ENCODE assay signal across 18 cellular contexts in genomic region chr6:80020381-80021120, GRCh38. TPM values are rescaled to one million over a fixed set of nuclear protein-coding genes. Genes with fewer than 3 reads are reported as not detected.
DNase-seq lines count a peak whose midpoint lies in the region; ATAC-seq, FAIRE-seq and TF ChIP-seq lines count a peak whose summit lies in the region.
"Had no signal": no experiment of that assay in that cellular context is flagged by ENCODE, and none has a peak within 500 bp of the region (broad histone marks: within the 10 kb centered on the region; RNA-seq: fewer than 3 reads in every experiment).

No MANE protein-coding gene starts in this region.

- no peaks in the 10 kb centered on the region for H3K9me3 Mint-ChIP-seq in GM23338
- no peaks in the 10 kb centered on the region for H3K9me3 Mint-ChIP-seq in activated CD4-positive, alpha-beta T cell treated with anti-CD3 and anti-CD28 coated beads, Interleukin-2, amount 10 ng/mL, durations not matched to agents 7 days and 5 days
- H3K9me3 Mint-ChIP-seq: CD4-positive, alpha-beta T cell had no signal

- no peaks in the 10 kb centered on the region for H3F3A ChIP-seq in GM23338 (replicated peaks; ENCODE audit: low read depth)

- in situ Hi-C loops in K562 (cut with MboI) (no loop called here), HepG2 (cut with HindIII; ENCODE audit: extremely low pct_ligation_motif_present, low pct_unique_long_range_greater_than_20kb) (no loop called here)

- 94% methylated on average over 6 of the region's 7 CpGs for WGBS in K562 (ENCODE audit: insufficient coverage, low coverage, missing lambda C conversion rate)
- 68% methylated on average over 7 of the region's 7 CpGs for WGBS in HepG2 (ENCODE audit: low lambda C conversion rate)

- H3K9me1 ChIP-seq in K562 (ENCODE audit: control insufficient read depth, insufficient read depth, low read length), result no peaks in the 10 kb centered on the region

- H3K27ac ChIP-seq in GM23338 (ENCODE audit: low read depth) (no peak overlapping the region), K562 (ENCODE audit: extremely low read depth, low read depth, low read length) (no peak overlapping the region), HepG2 (ENCODE audit: extremely low read length, insufficient read depth, low read length) (peak overlapping the region; percentile 50)

- H3K9ac ChIP-seq in K562 (ENCODE audit: insufficient read depth in 1 of 2, low read depth in 2 of 2, low read length in 2 of 2) (no peak overlapping the region), HepG2 (ENCODE audit: insufficient read depth, low read depth, low read length) (no peak overlapping the region)

- H3K36me3 ChIP-seq in GM23338 (ENCODE audit: insufficient read depth) (peaks cover 29% of the 10 kb centered on the region), K562 (ENCODE audit: control insufficient read depth, insufficient read depth, low read length) (peaks cover 58% of the 10 kb centered on the region), HepG2 (replicated peaks in 1 of 2; ENCODE audit: control insufficient read depth in 1 of 2, insufficient read depth in 2 of 2, low read length in 2 of 2) (peaks cover 2 to 20% of the 10 kb centered on the region in 2 experiments; a peak in 4 of 5 replicates)

- CTCF ChIA-PET in K562 (lab: Yijun Ruan, JAX; ENCODE audit: low intra/inter-chr PET ratio) (no interaction called here), HepG2 (lab: Yijun Ruan, JAX; ENCODE audit: low intra/inter-chr PET ratio, low total read pairs) (no interaction called here)
- CTCF ChIA-PET in activated CD4-positive, alpha-beta T cell treated with anti-CD3 and anti-CD28 coated beads, Interleukin-2, amount 10 ng/mL, durations not matched to agents 7 days and 5 days (lab: Charles Lee), result interaction anchor here (0.7 to 1.2 kb wide), 3 partner anchors 13 to 71 kb away, joined by 3 to 4 read pairs (median 3); no protein-coding TSS in a partner anchor

- DNase-seq in GM23338 (ENCODE audit: low spot score), result no peak
- DNase-seq in K562 (ENCODE audit: extremely low read depth in 1 of 4, low spot score in 3 of 4), result no peak
- DNase-seq in HepG2 (ENCODE audit: low spot score), result peak; percentile 64
- DNase-seq in renal cortical epithelial cell (ENCODE audit: low read depth), result peak; percentile 50
- no peak for DNase-seq in NCI-H2029 treated with DMSO at 0.1 percent for 48 hours (lab: John Stamatoyannopoulos, UW)
- DNase-seq in cortex of kidney (lab: John Stamatoyannopoulos, UW), result no peak
- no peak for DNase-seq in activated CD4-positive, alpha-beta T cell treated with anti-CD3 and anti-CD28 coated beads, Interleukin-2, amount 10 ng/mL, durations not matched to agents 7 days and 5 days
- DNase-seq in activated CD8-positive, alpha-beta memory T cell treated with anti-CD3 and anti-CD28 coated beads for 24 hours, result no peak
- DNase-seq: BE2C; Calu3; CD4-positive, alpha-beta T cell; DMS53; MV-4-11; NCI-H1417; NCI-H187 treated with DMSO at 0.1 percent for 48 hours; NCI-H446 treated with DMSO at 0.1 percent for 48 hours; NK-92 treated with Interleukin-12 subunit alpha and Interleukin-12 subunit beta, amount 100 ng/mL, for 24 hours; SHP77 treated with DMSO at 0.1 percent for 48 hours had no signal

- BruUV-seq in K562 (replicated peaks; lab: Mats Ljungman, UMichigan), result no TSS peak
- no TSS peak for BruUV-seq in HepG2 (replicated peaks; lab: Mats Ljungman, UMichigan)

- TF ChIP-seq EP300 in K562 (IDR thresholded peaks at IDR 0.05; ENCODE audit: low read length) (no peak), HepG2 (IDR thresholded peaks at IDR 0.05; ENCODE audit: low read depth in 2 of 2, low read length in 2 of 2) (no peak), HepG2 (CRISPR knock-in tag; IDR thresholded peaks at IDR 0.05; ENCODE audit: borderline replicate concordance) (no peak)

- H3K27me3 Mint-ChIP-seq in GM23338 (ENCODE audit: insufficient read depth, low read depth, poor library complexity), result no peaks in the 10 kb centered on the region
- no peaks in the 10 kb centered on the region for H3K27me3 Mint-ChIP-seq in activated CD4-positive, alpha-beta T cell treated with anti-CD3 and anti-CD28 coated beads, Interleukin-2, amount 10 ng/mL, durations not matched to agents 7 days and 5 days
- H3K27me3 Mint-ChIP-seq: CD4-positive, alpha-beta T cell had no signal

- TF ChIP-seq CTCF in GM23338 (conservative IDR thresholded peaks at IDR 0.05; ENCODE audit: low read depth in 2 of 2), result no peak
- TF ChIP-seq CTCF in K562 (IDR thresholded peaks at IDR 0.05 in 2 of 3, conservative IDR thresholded peaks at IDR 0.05 in 1 of 3; ENCODE audit: insufficient read depth in 2 of 3, low read depth in 1 of 3, low read length in 3 of 3), result no peak
- no peak for TF ChIP-seq CTCF in HepG2 (CRISPR knock-in tag; IDR thresholded peaks at IDR 0.05)

- H3K4me3 Mint-ChIP-seq in GM23338, result no peak overlapping the region
- no peak overlapping the region for H3K4me3 Mint-ChIP-seq in activated CD4-positive, alpha-beta T cell treated with anti-CD3 and anti-CD28 coated beads, Interleukin-2, amount 10 ng/mL, durations not matched to agents 7 days and 5 days
- H3K4me3 Mint-ChIP-seq: CD4-positive, alpha-beta T cell had no signal

- H3K79me2 ChIP-seq in GM23338 (replicated peaks; ENCODE audit: insufficient read depth), result 0 out of 2 replicates have a peak, but pooled peaks cover 10% of the 10 kb centered on the region
- H3K79me2 ChIP-seq in K562 (ENCODE audit: control insufficient read depth, insufficient read depth, low read length), result no peaks in the 10 kb centered on the region
- no peaks in the 10 kb centered on the region for H3K79me2 ChIP-seq in HepG2 (ENCODE audit: insufficient read depth, low read length)

- POLR2A ChIA-PET in K562 (lab: Yijun Ruan, JAX), result interaction anchor here (1.1 to 2.4 kb wide), 3 partner anchors 8 to 12 kb away, joined by 5 to 6 read pairs (median 5); no protein-coding TSS in a partner anchor
- POLR2A ChIA-PET in HepG2 (lab: Yijun Ruan, JAX), result interaction anchor here (1.0 to 1.9 kb wide), 2 partner anchors 17 to 86 kb away, joined by 3 to 9 read pairs; partner anchors contain the start of gene BCKDHB
- POLR2A ChIA-PET in activated CD4-positive, alpha-beta T cell treated with anti-CD3 and anti-CD28 coated beads, Interleukin-2, amount 10 ng/mL, durations not matched to agents 7 days and 5 days (lab: Charles Lee), result no interaction called here

- H4K20me1 ChIP-seq in GM23338 (replicated peaks; ENCODE audit: insufficient read depth) (no peaks in the 10 kb centered on the region; the same call in 1 of the 2 replicates), K562 (replicated peaks; ENCODE audit: control insufficient read depth, insufficient read depth, low read length) (no peaks in the 10 kb centered on the region), HepG2 (ENCODE audit: insufficient read depth, low read length) (no peaks in the 10 kb centered on the region)

- no peaks in the 10 kb centered on the region for H3K9me3 ChIP-seq in K562 (replicated peaks; ENCODE audit: control insufficient read depth, insufficient read depth, low read depth, low read length)
- H3K9me3 ChIP-seq in HepG2 (ENCODE audit: low read length), result no peaks in the 10 kb centered on the region
- H3K9me3 ChIP-seq: BE2C had no signal

- H2AFZ ChIP-seq in GM23338, result no peak overlapping the region
- no peak overlapping the region for H2AFZ ChIP-seq in K562 (ENCODE audit: low read depth, low read length)
- peak overlapping the region; percentile 84 for H2AFZ ChIP-seq in HepG2 (ENCODE audit: low read length)

- no peak for TF ChIP-seq RAD21 in K562 (CRISPR knock-in tag; conservative IDR thresholded peaks at IDR 0.05 in 1 of 2, IDR thresholded peaks at IDR 0.05 in 1 of 2)
- TF ChIP-seq RAD21 in HepG2 (CRISPR knock-in tag; IDR thresholded peaks at IDR 0.05), result no peak

- H3K27me3 ChIP-seq in GM23338 (ENCODE audit: insufficient read depth) (no peaks in the 10 kb centered on the region), K562 (ENCODE audit: control insufficient read depth in 2 of 2, insufficient read depth in 2 of 2, low read length in 2 of 2) (no peaks in the 10 kb centered on the region), HepG2 (ENCODE audit: control insufficient read depth in 1 of 2, insufficient read depth in 2 of 2, low read length in 2 of 2) (no peaks in the 10 kb centered on the region)
- H3K27me3 ChIP-seq: BE2C had no signal

- FAIRE-seq in K562 (lab: Jason Lieb, UNC), result no peak
- FAIRE-seq in HepG2 (lab: Jason Lieb, UNC), result peak; percentile 34

- H3K4me2 ChIP-seq in GM23338 (no peak overlapping the region), K562 (ENCODE audit: insufficient read depth, low read length) (no peak overlapping the region), HepG2 (ENCODE audit: low read depth, low read length) (peak overlapping the region; percentile 55)

- H3K27ac Mint-ChIP-seq in GM23338, result peak overlapping the region; percentile 17; the same call in 1 of the 2 replicates
- no peak overlapping the region for H3K27ac Mint-ChIP-seq in activated CD4-positive, alpha-beta T cell treated with anti-CD3 and anti-CD28 coated beads, Interleukin-2, amount 10 ng/mL, durations not matched to agents 7 days and 5 days
- H3K27ac Mint-ChIP-seq: CD4-positive, alpha-beta T cell had no signal

- peaks cover 62% of the 10 kb centered on the region for H3K36me3 Mint-ChIP-seq in GM23338 (ENCODE audit: low read depth)
- peaks cover 41% of the 10 kb centered on the region for H3K36me3 Mint-ChIP-seq in activated CD4-positive, alpha-beta T cell treated with anti-CD3 and anti-CD28 coated beads, Interleukin-2, amount 10 ng/mL, durations not matched to agents 7 days and 5 days (ENCODE audit: low read depth)

- no peaks in the 10 kb centered on the region for H3K4me1 ChIP-seq in GM23338 (ENCODE audit: insufficient read depth)
- H3K4me1 ChIP-seq in K562 (replicated peaks in 1 of 2; ENCODE audit: control insufficient read depth in 2 of 2, insufficient read depth in 2 of 2, low read length in 2 of 2), result no peaks in the 10 kb centered on the region
- peaks cover 26% of the 10 kb centered on the region for H3K4me1 ChIP-seq in HepG2 (ENCODE audit: insufficient read depth, low read length)
- H3K4me1 ChIP-seq: BE2C had no signal

- no peaks in the 10 kb centered on the region for H3K9me2 ChIP-seq in GM23338 (ENCODE audit: insufficient read depth)

- ATAC-seq in GM23338 (no peak), K562 (peak; percentile 36; the same call in 2 of the 3 replicates), HepG2 (peak; percentile 93)

- H3K4me3 ChIP-seq in GM23338, result no peak overlapping the region
- H3K4me3 ChIP-seq in K562, result no peak overlapping the region
- peak overlapping the region in 2 of 3 experiments; percentile 25 to 52; a peak in 3 of 6 replicates for H3K4me3 ChIP-seq in HepG2 (replicated peaks in 1 of 3; ENCODE audit: insufficient read depth in 1 of 3, low read depth in 2 of 3, low read length in 3 of 3)

- intact Hi-C loops in K562 (cut with micrococcal nuclease) (no loop called here), HepG2 (cut with micrococcal nuclease; ENCODE audit: unreplicated experiment) (loop anchor here (1.0 kb wide), 1 partner anchor 36 kb away; no protein-coding TSS in a partner anchor)

- TF ChIP-seq POLR2A in K562 (conservative IDR thresholded peaks at IDR 0.05) (no peak), HepG2 (IDR thresholded peaks at IDR 0.05; ENCODE audit: insufficient read depth in 1 of 2, low read depth in 2 of 2, low read length in 2 of 2) (no peak)

- no peaks in the 10 kb centered on the region for H3K4me1 Mint-ChIP-seq in GM23338
- H3K4me1 Mint-ChIP-seq in activated CD4-positive, alpha-beta T cell treated with anti-CD3 and anti-CD28 coated beads, Interleukin-2, amount 10 ng/mL, durations not matched to agents 7 days and 5 days, result no peaks in the 10 kb centered on the region

RNA-seq across cellular contexts. Expression of gene TTK, which starts 16.1 kb away (rescaled TPM):
- total RNA-seq in GM23338 (2014; rRNA removed; shearing (Covaris generic)), result 78.5 and 79.6 TPM in 2 replicates
- polyA plus RNA-seq in GM23338 (2016; fragmentation: Nextera tagmentation; extraction: Ambion mirVana), result 39.5 and 50.7 TPM in 2 replicates
- total RNA-seq in K562 (2011; cell fraction: chromatin; rRNA removed; ENCODE audit: low replicate concordance), result 18.1 and 90.2 TPM in 2 replicates
- total RNA-seq in K562 (2011; cell fraction: nucleolus; rRNA removed), result 7.5 and 12.5 TPM in 2 replicates
- total RNA-seq in K562 (2011; cell fraction: nucleoplasm; rRNA removed), result 16.5 and 24.0 TPM in 2 replicates
- total RNA-seq in K562 (2014; rRNA removed), result 31.9 and 35.8 TPM in 2 replicates
- total RNA-seq in K562 (2014; rRNA removed; fragmentation: Illumina TruSeq; extraction: Trizol), result 58.9 and 73.0 TPM in 2 replicates
- total RNA-seq in K562 (2015; rRNA removed; fragmentation: Illumina TruSeq; extraction: Trizol), result 49.5 and 54.3 TPM in 2 replicates
- total RNA-seq in K562 (2021), result 37.7 and 38.3 TPM in 2 replicates
- polyA plus RNA-seq in K562 (2011; rRNA removed), result 41.9 and 54.5 TPM in 2 replicates
- 5.2 and 12.0 TPM in 2 replicates for polyA plus RNA-seq in K562 (2011; cell fraction: cytosol; rRNA removed)
- 24.4 and 50.2 TPM in 2 replicates for polyA plus RNA-seq in K562 (2011; cell fraction: nucleus; rRNA removed)
- polyA plus RNA-seq in K562 (2012), result 23.6 and 31.3 TPM in 2 replicates
- polyA plus RNA-seq in K562 (2014; fragmentation: Illumina TruSeq; extraction: Trizol), result 46.2 and 58.2 TPM in 2 replicates
- polyA plus RNA-seq in K562 (2014; fragmentation: Nextera tagmentation; extraction: Ambion mirVana), result 10 to 100 TPM; 32.7 to 52.8 TPM
- 32.2 and 33.3 TPM in 2 replicates for polyA plus RNA-seq in K562 (2014; rRNA removed)
- 70.0 and 76.9 TPM in 2 replicates for polyA minus RNA-seq in K562 (2011; rRNA and poly(A)+ RNA removed)
- polyA minus RNA-seq in K562 (2011; cell fraction: cytosol; rRNA and poly(A)+ RNA removed), result 18.8 and 25.3 TPM in 2 replicates
- polyA minus RNA-seq in K562 (2011; cell fraction: nucleus; rRNA and poly(A)+ RNA removed), result 21.5 and 66.2 TPM in 2 replicates
- total RNA-seq in HepG2 (2016; rRNA removed; fragmentation: Illumina TruSeq; extraction: Trizol), result 33.2 and 53.3 TPM in 2 replicates
- total RNA-seq in HepG2 (2016; cell fraction: cytosol; rRNA removed; fragmentation: Illumina TruSeq; extraction: Trizol; ENCODE audit: low read depth), result 5.4 and 6.3 TPM in 2 replicates
- total RNA-seq in HepG2 (2016; cell fraction: insoluble cytoplasmic fraction; rRNA removed; fragmentation: Illumina TruSeq; extraction: Trizol), result 34.0 and 52.1 TPM in 2 replicates
- total RNA-seq in HepG2 (2016; cell fraction: membrane; rRNA removed; fragmentation: Illumina TruSeq; extraction: Trizol), result 14.6 and 21.0 TPM in 2 replicates
- 29.5 and 44.7 TPM in 2 replicates for total RNA-seq in HepG2 (2016; cell fraction: nucleus; rRNA removed; fragmentation: Illumina TruSeq; extraction: Trizol)
- polyA plus RNA-seq in HepG2 (2011; rRNA removed), result 3.8 and 8.6 TPM in 2 replicates
- polyA plus RNA-seq in HepG2 (2011; cell fraction: cytosol; rRNA removed), result 2.5 and 2.7 TPM in 2 replicates
- polyA plus RNA-seq in HepG2 (2011; cell fraction: nucleus; rRNA removed), result 4.2 and 4.4 TPM in 2 replicates
- 4.4 and 11.1 TPM in 2 replicates for polyA plus RNA-seq in HepG2 (2012)
- polyA plus RNA-seq in HepG2 (2016; cell fraction: cytosol; fragmentation: Illumina TruSeq; extraction: Trizol; ENCODE audit: low read depth), result 1.2 and 2.0 TPM in 2 replicates
- 32.1 and 35.4 TPM in 2 replicates for polyA plus RNA-seq in HepG2 (2016; cell fraction: insoluble cytoplasmic fraction; fragmentation: Illumina TruSeq; extraction: Trizol; ENCODE audit: low read depth)
- polyA plus RNA-seq in HepG2 (2016; cell fraction: membrane; fragmentation: Illumina TruSeq; extraction: Trizol; ENCODE audit: low read depth), result 3.3 and 4.4 TPM in 2 replicates
- polyA plus RNA-seq in HepG2 (2016; cell fraction: nucleus; fragmentation: Illumina TruSeq; extraction: Trizol; ENCODE audit: insufficient read depth, low read depth), result 26.0 and 26.3 TPM in 2 replicates
- polyA minus RNA-seq in HepG2 (2011; rRNA and poly(A)+ RNA removed; ENCODE audit: low replicate concordance), result 2.6 and 15.4 TPM in 2 replicates
- 5.5 and 9.8 TPM in 2 replicates for polyA minus RNA-seq in HepG2 (2011; cell fraction: cytosol; rRNA and poly(A)+ RNA removed)
- polyA minus RNA-seq in HepG2 (2011; cell fraction: nucleus; rRNA and poly(A)+ RNA removed), result 22.0 and 25.2 TPM in 2 replicates
- total RNA-seq in renal cortical epithelial cell, result 1.4 and 14.6 TPM in 2 replicates
- total RNA-seq in activated CD4-positive, alpha-beta T cell treated with anti-CD3 and anti-CD28 coated beads, Interleukin-2, amount 10 ng/mL, durations not matched to agents 7 days and 5 days, result 10 to 100 TPM; 40.7 to 52.5 TPM

Comparison
In these comparisons a context has a peak if more than half of its experiments do, and no peak if none do; other contexts are left out.
1. DNase-seq: peak in HepG2 (single experiment) and renal cortical epithelial cell (single experiment); none in GM23338 (single experiment), K562 (0 of 4), NCI-H2029 treated with DMSO at 0.1 percent for 48 hours (single experiment), cortex of kidney (single experiment), activated CD4-positive, alpha-beta T cell treated with anti-CD3 and anti-CD28 coated beads, Interleukin-2, amount 10 ng/mL, durations not matched to agents 7 days and 5 days (single experiment) and activated CD8-positive, alpha-beta memory T cell treated with anti-CD3 and anti-CD28 coated beads for 24 hours (single experiment).
2. H3K4me3 ChIP-seq: peak in HepG2 (2 of 3); none in GM23338 (single experiment) and K562 (single experiment).